In the genomic region with DNA sequence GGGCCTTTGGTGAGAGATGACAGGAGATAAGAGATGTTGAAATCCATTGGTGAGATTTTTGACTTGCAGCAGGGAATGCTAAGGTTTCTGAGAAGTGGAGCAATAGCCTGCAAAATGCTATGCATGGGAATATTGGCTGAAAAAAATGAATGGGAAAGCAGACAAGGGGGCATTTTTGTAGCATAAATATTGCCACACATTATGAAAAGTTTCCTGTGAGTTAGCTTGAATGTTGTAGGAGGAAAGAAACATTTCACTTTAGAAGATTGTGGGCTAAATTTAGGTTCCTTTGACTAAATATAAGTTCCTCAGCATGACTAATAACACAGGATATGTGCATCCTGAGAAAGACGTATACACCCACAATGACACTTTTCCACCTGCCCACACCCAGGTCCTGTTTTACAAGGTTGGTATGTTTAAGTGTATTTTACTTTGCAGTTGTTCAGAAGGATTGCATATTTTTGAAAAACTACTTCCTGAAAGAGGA, we compare ENCODE assay signal across 9 cellular contexts.
DNase-seq lines count a peak whose midpoint lies in the region; ATAC-seq lines count a peak whose summit lies in the region.
"Had no signal": no experiment of that assay in that cellular context is flagged by ENCODE, and none has a peak within 500 bp of the region (broad histone marks: within the 10 kb centered on the region; RNA-seq: fewer than 3 reads in every experiment).

No MANE protein-coding gene starts in this region.

- CTCF ChIA-PET in activated naive CD4-positive, alpha-beta T cell treated with anti-CD3 and anti-CD28 coated beads, Interleukin-2, amount 10 ng/mL, durations not matched to agents 7 days and 5 days (lab: Charles Lee) = no interaction called here

- DNase-seq in activated effector memory CD4-positive, alpha-beta T cell treated with anti-CD3 and anti-CD28 coated beads, Interleukin-2, amount 50 U/mL, for 16 hours = peak; percentile 63
- no peak for DNase-seq in activated effector memory CD4-positive, alpha-beta T cell treated with Interleukin-2 at 50 U/mL for 16 hours
- no peak for DNase-seq in activated naive CD4-positive, alpha-beta T cell treated with anti-CD3 and anti-CD28 coated beads, Interleukin-2, amount 10 ng/mL, durations not matched to agents 7 days and 5 days
- peak; percentile 16 for DNase-seq in stimulated activated naive B cell treated with anti-CD40 and anti-IgM and Interleukin-4, amounts not matched to agents 10 μg/mL and 1 μg/mL and 100 μg/mL, for 72 hours
- DNase-seq in HuH-7 (ENCODE audit: low spot score) (no peak), NCI-H1694 (lab: John Stamatoyannopoulos, UW) (no peak), LoVo (ENCODE audit: low spot score) (no peak)
- DNase-seq: midbrain had no signal

- H3K27ac Mint-ChIP-seq in activated naive CD4-positive, alpha-beta T cell treated with anti-CD3 and anti-CD28 coated beads, Interleukin-2, amount 10 ng/mL, durations not matched to agents 7 days and 5 days = peak overlapping the region; percentile 76
- peak overlapping the region; percentile 88 for H3K27ac Mint-ChIP-seq in stimulated activated naive B cell treated with anti-CD40 and anti-IgM and Interleukin-4, amounts not matched to agents 10 μg/mL and 1 μg/mL and 100 μg/mL, for 72 hours

- no peaks in the 10 kb centered on the region for H3K36me3 Mint-ChIP-seq in activated naive CD4-positive, alpha-beta T cell treated with anti-CD3 and anti-CD28 coated beads, Interleukin-2, amount 10 ng/mL, durations not matched to agents 7 days and 5 days
- H3K36me3 Mint-ChIP-seq in stimulated activated naive B cell treated with anti-CD40 and anti-IgM and Interleukin-4, amounts not matched to agents 10 μg/mL and 1 μg/mL and 100 μg/mL, for 72 hours = peaks cover 15 to 16% of the 10 kb centered on the region in 2 donors

- no peaks in the 10 kb centered on the region for H3K27me3 Mint-ChIP-seq in activated naive CD4-positive, alpha-beta T cell treated with anti-CD3 and anti-CD28 coated beads, Interleukin-2, amount 10 ng/mL, durations not matched to agents 7 days and 5 days
- H3K27me3 Mint-ChIP-seq in stimulated activated naive B cell treated with anti-CD40 and anti-IgM and Interleukin-4, amounts not matched to agents 10 μg/mL and 1 μg/mL and 100 μg/mL, for 72 hours = no peaks in the 10 kb centered on the region

- no peak overlapping the region for H3K4me3 Mint-ChIP-seq in activated naive CD4-positive, alpha-beta T cell treated with anti-CD3 and anti-CD28 coated beads, Interleukin-2, amount 10 ng/mL, durations not matched to agents 7 days and 5 days
- peak overlapping the region; percentile 52 to 64 for H3K4me3 Mint-ChIP-seq in stimulated activated naive B cell treated with anti-CD40 and anti-IgM and Interleukin-4, amounts not matched to agents 10 μg/mL and 1 μg/mL and 100 μg/mL, for 72 hours

- H3K9me3 Mint-ChIP-seq in activated naive CD4-positive, alpha-beta T cell treated with anti-CD3 and anti-CD28 coated beads, Interleukin-2, amount 10 ng/mL, durations not matched to agents 7 days and 5 days = no peaks in the 10 kb centered on the region
- H3K9me3 Mint-ChIP-seq in stimulated activated naive B cell treated with anti-CD40 and anti-IgM and Interleukin-4, amounts not matched to agents 10 μg/mL and 1 μg/mL and 100 μg/mL, for 72 hours = peaks cover 2 to 13% of the 10 kb centered on the region in 2 donors

- peaks cover 13% of the 10 kb centered on the region for H3K4me1 Mint-ChIP-seq in activated naive CD4-positive, alpha-beta T cell treated with anti-CD3 and anti-CD28 coated beads, Interleukin-2, amount 10 ng/mL, durations not matched to agents 7 days and 5 days
- H3K4me1 Mint-ChIP-seq in stimulated activated naive B cell treated with anti-CD40 and anti-IgM and Interleukin-4, amounts not matched to agents 10 μg/mL and 1 μg/mL and 100 μg/mL, for 72 hours = peaks cover 36 to 68% of the 10 kb centered on the region in 2 donors

- ATAC-seq in HG03066 (IDR thresholded peaks at IDR 0.05; ENCODE audit: low read depth, unreplicated experiment) = peak; percentile 64
- ATAC-seq in stimulated activated naive B cell treated with anti-CD40 and anti-IgM and Interleukin-4, amounts not matched to agents 10 μg/mL and 1 μg/mL and 100 μg/mL, for 72 hours (replicated peaks) = peak; percentile 49 to 50

Comparison
In these comparisons a context has a peak if more than half of its experiments do, and no peak if none do; other contexts are left out.
1. DNase-seq: peak in activated effector memory CD4-positive, alpha-beta T cell treated with anti-CD3 and anti-CD28 coated beads, Interleukin-2, amount 50 U/mL, for 16 hours (single experiment) and stimulated activated naive B cell treated with anti-CD40 and anti-IgM and Interleukin-4, amounts not matched to agents 10 μg/mL and 1 μg/mL and 100 μg/mL, for 72 hours (single experiment); none in activated effector memory CD4-positive, alpha-beta T cell treated with Interleukin-2 at 50 U/mL for 16 hours (single experiment), activated naive CD4-positive, alpha-beta T cell treated with anti-CD3 and anti-CD28 coated beads, Interleukin-2, amount 10 ng/mL, durations not matched to agents 7 days and 5 days (single experiment), HuH-7 (single experiment), NCI-H1694 (single experiment) and LoVo (single experiment).